ENCODE assay signal across 27 cellular contexts in the genomic region with DNA sequence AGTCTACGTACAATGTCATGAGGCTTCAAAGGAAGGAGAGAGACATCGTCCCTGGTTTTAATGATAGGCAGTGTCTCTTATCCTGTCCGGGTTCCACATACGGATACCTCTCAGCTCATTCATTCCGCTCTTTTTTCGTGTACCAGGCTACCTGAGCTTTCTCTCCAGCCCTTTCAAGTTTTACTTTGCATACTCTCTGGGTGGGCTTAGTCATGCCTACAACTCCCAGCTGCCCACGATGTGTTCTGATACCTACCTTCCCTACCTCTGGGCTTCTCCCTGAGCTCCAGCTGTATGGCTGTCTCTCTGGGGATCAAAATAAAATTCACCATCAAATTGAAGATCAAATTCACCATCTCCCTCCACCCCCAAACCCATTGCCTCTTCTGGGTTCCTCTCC.
"Had no signal": no experiment of that assay in that cellular context is flagged by ENCODE, and none has a peak within 500 bp of the region (broad histone marks: within the 10 kb centered on the region; RNA-seq: fewer than 3 reads in every experiment).

No MANE protein-coding gene starts in this region.

- H3K9ac ChIP-seq: SK-N-SH had no signal

- H3K4me1 ChIP-seq: Peyer's patch, SJCRH30 had no signal

- H3K9me3 ChIP-seq: Peyer's patch, SJCRH30, SK-N-SH had no signal

- H3K27me3 ChIP-seq: brain microvascular endothelial cell, Peyer's patch, SJCRH30 had no signal

- H3K4me2 ChIP-seq: SK-N-SH had no signal

- DNase-seq: activated CD4-positive, alpha-beta memory T cell treated with anti-CD3 and anti-CD28 coated beads, Interleukin-2, amount 10 ng/mL, durations not matched to agents 7 days and 5 days; activated CD4-positive, alpha-beta T cell treated with anti-CD3 and anti-CD28 coated beads for 36 hours; activated CD4-positive, alpha-beta T cell treated with anti-CD3 and anti-CD28 coated beads, Interleukin-2, amount 50 U/mL, for 1 hour; activated gamma-delta T cell; activated naive CD4-positive, alpha-beta T cell treated with anti-CD3 and anti-CD28 coated beads for 36 hours; activated naive CD8-positive, alpha-beta T cell treated with anti-CD3 and anti-CD28 coated beads for 36 hours; activated T-cell treated with anti-CD3 and anti-CD28 coated beads for 4 hours; activated T-cell treated with anti-CD3 and anti-CD28 coated beads, Interleukin-2, amount 50 U/mL, for 48 hours; brain microvascular endothelial cell; KG1; NCI-H1048; NCI-H1417; NCI-H1930; NCI-H2171 treated with DMSO at 0.1 percent for 48 hours; NCI-H226; NCI-H510A treated with DMSO at 0.1 percent for 48 hours; NCI-H69; NK-92 treated with Interleukin-12 subunit alpha and Interleukin-12 subunit beta, amount 100 ng/mL, for 24 hours; Peyer's patch; Right ventricle myocardium superior; SJCRH30; SK-N-SH; T-helper 1 cell had no signal

- H3K27ac ChIP-seq: brain microvascular endothelial cell, cardiac muscle cell, Peyer's patch, RWPE1, SJCRH30, VCaP had no signal

- ATAC-seq: activated CD4-positive, alpha-beta T cell treated with anti-CD3 and anti-CD28 coated beads for 36 hours; activated T-helper 17 cell treated with anti-CD3 and anti-CD28 coated beads, Interleukin-2, amount 50 U/mL, for 72 hours had no signal

- H3K4me3 Mint-ChIP-seq: activated CD4-positive, alpha-beta memory T cell treated with anti-CD3 and anti-CD28 coated beads, Interleukin-2, amount 10 ng/mL, durations not matched to agents 7 days and 5 days; activated CD4-positive, alpha-beta T cell treated with anti-CD3 and anti-CD28 coated beads for 36 hours; activated naive CD4-positive, alpha-beta T cell treated with anti-CD3 and anti-CD28 coated beads for 36 hours; activated naive CD8-positive, alpha-beta T cell treated with anti-CD3 and anti-CD28 coated beads for 36 hours; activated T-helper 17 cell treated with anti-CD3 and anti-CD28 coated beads, Interleukin-2, amount 50 U/mL, for 72 hours had no signal

- H3K27me3 Mint-ChIP-seq: activated CD4-positive, alpha-beta memory T cell treated with anti-CD3 and anti-CD28 coated beads, Interleukin-2, amount 10 ng/mL, durations not matched to agents 7 days and 5 days had no signal

- H3K4me1 Mint-ChIP-seq: activated CD4-positive, alpha-beta memory T cell treated with anti-CD3 and anti-CD28 coated beads, Interleukin-2, amount 10 ng/mL, durations not matched to agents 7 days and 5 days; activated CD4-positive, alpha-beta T cell treated with anti-CD3 and anti-CD28 coated beads for 36 hours; activated naive CD8-positive, alpha-beta T cell treated with anti-CD3 and anti-CD28 coated beads for 36 hours; activated T-helper 17 cell treated with anti-CD3 and anti-CD28 coated beads, Interleukin-2, amount 50 U/mL, for 72 hours had no signal

- H3K27ac Mint-ChIP-seq: activated CD4-positive, alpha-beta memory T cell treated with anti-CD3 and anti-CD28 coated beads, Interleukin-2, amount 10 ng/mL, durations not matched to agents 7 days and 5 days; activated CD4-positive, alpha-beta T cell treated with anti-CD3 and anti-CD28 coated beads for 36 hours; activated naive CD4-positive, alpha-beta T cell treated with anti-CD3 and anti-CD28 coated beads for 36 hours; activated naive CD8-positive, alpha-beta T cell treated with anti-CD3 and anti-CD28 coated beads for 36 hours; activated T-helper 17 cell treated with anti-CD3 and anti-CD28 coated beads, Interleukin-2, amount 50 U/mL, for 72 hours had no signal

- H3K36me3 Mint-ChIP-seq: activated naive CD8-positive, alpha-beta T cell treated with anti-CD3 and anti-CD28 coated beads for 36 hours had no signal

- H3K4me3 ChIP-seq: cardiac muscle cell, Peyer's patch, SJCRH30 had no signal

- H3K9me3 Mint-ChIP-seq: activated naive CD4-positive, alpha-beta T cell treated with anti-CD3 and anti-CD28 coated beads for 36 hours; activated naive CD8-positive, alpha-beta T cell treated with anti-CD3 and anti-CD28 coated beads for 36 hours; activated T-helper 17 cell treated with anti-CD3 and anti-CD28 coated beads, Interleukin-2, amount 50 U/mL, for 72 hours had no signal

- H3K36me3 ChIP-seq: brain microvascular endothelial cell, cardiac muscle cell, Peyer's patch, SJCRH30 had no signal

- H3K9me2 ChIP-seq: SK-N-SH had no signal
